ENCODE assay signal across 1 cellular context in the genomic region with DNA sequence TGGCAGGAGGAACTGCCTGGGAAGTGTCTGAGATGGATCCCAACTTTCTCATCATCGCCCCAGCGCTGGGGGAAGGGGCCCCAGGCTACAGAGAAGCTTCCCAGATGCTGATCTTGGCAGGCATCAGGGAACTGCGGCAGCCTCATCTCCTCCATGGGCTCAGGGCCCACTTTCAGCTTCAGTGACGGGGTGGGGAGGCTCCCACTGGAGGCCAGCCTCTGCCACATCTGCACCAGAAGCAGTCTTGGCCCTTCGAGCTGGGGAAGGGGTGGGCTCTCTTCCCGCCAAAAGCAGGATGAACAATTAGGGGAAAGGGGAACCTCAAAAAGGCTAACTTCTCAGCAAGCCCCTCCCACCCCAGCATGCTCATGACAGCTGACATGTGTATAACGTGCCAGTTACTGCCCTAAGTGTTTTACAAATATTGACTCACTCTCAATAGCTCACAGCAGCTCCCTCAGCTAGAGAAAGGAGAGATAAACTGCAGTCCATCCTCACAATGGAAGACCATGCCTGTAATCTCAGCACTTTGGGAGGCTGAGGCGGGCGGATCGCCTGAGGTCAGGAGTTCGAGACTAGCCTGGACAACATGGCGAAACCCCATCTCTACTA.
TF ChIP-seq lines count a peak whose summit lies in the region.

No MANE protein-coding gene starts in this region.

TF ChIP-seq in HepG2, 621 proteins besides CTCF, POLR2A, EP300 and RAD21 (continued from another document and continues in another):
- TF ChIP-seq FOSL1 (CRISPR knock-in tag; IDR thresholded peaks at IDR 0.05; ENCODE audit: borderline replicate concordance) (no peak), ZNF318 (CRISPR knock-in tag; IDR thresholded peaks at IDR 0.05) (no peak), GMEB2 (CRISPR knock-in tag; IDR thresholded peaks at IDR 0.05; ENCODE audit: low read depth) (no peak), TEF (CRISPR knock-in tag; IDR thresholded peaks at IDR 0.05) (no peak), FOXA1 (IDR thresholded peaks at IDR 0.05) (no peak), FOXA1 (CRISPR knock-in tag; IDR thresholded peaks at IDR 0.05) (peak; percentile 92), KLF16 (CRISPR knock-in tag; IDR thresholded peaks at IDR 0.05) (0 out of 4 replicates have a peak, but pooled peaks of 1 of the 2 experiments have one; percentile 20), ZNF292 (CRISPR knock-in tag; IDR thresholded peaks at IDR 0.05; ENCODE audit: borderline replicate concordance, low read depth) (peak; percentile 52), RCOR2 (CRISPR knock-in tag; IDR thresholded peaks at IDR 0.05) (peak; percentile 75), SRSF9 (IDR thresholded peaks at IDR 0.05; ENCODE audit: borderline replicate concordance, insufficient read depth, low read depth, low read length, poor library complexity, severe bottlenecking) (no peak), ZNF230 (CRISPR knock-in tag; IDR thresholded peaks at IDR 0.05) (no peak), SIX1 (CRISPR knock-in tag; IDR thresholded peaks at IDR 0.05; ENCODE audit: borderline replicate concordance) (no peak), FOXA3 (CRISPR knock-in tag; IDR thresholded peaks at IDR 0.05) (peak; percentile 88), NFATC3 (CRISPR knock-in tag; IDR thresholded peaks at IDR 0.05) (no peak), ZNF232 (CRISPR knock-in tag; IDR thresholded peaks at IDR 0.05; ENCODE audit: borderline replicate concordance) (peak; percentile 31; the same call in 1 of the 2 replicates), ZNF605 (CRISPR knock-in tag; IDR thresholded peaks at IDR 0.05) (peak; percentile 57; the same call in 1 of the 2 replicates), ZNF280B (CRISPR knock-in tag; IDR thresholded peaks at IDR 0.05; ENCODE audit: borderline replicate concordance) (no peak), PCBP1 (IDR thresholded peaks at IDR 0.05; ENCODE audit: borderline replicate concordance, low read depth, low read length) (no peak), ZNF792 (CRISPR knock-in tag; IDR thresholded peaks at IDR 0.05) (peak; percentile 49; the same call in 1 of the 2 replicates), MAFG (CRISPR knock-in tag; IDR thresholded peaks at IDR 0.05) (no peak), TEAD3 (CRISPR knock-in tag; optimal IDR thresholded peaks at IDR 0.05; ENCODE audit: borderline replicate concordance) (peak; percentile 73), HOMEZ (CRISPR knock-in tag; IDR thresholded peaks at IDR 0.05; ENCODE audit: low read depth) (no peak), ZNF501 (CRISPR knock-in tag; IDR thresholded peaks at IDR 0.05) (0 out of 2 replicates have a peak, but pooled peaks have one; percentile 11), LCORL (IDR thresholded peaks at IDR 0.05) (no peak), LCORL (CRISPR knock-in tag; IDR thresholded peaks at IDR 0.05) (peak; percentile 27; the same call in 1 of the 2 replicates)
- TF ChIP-seq, protein P1, sequence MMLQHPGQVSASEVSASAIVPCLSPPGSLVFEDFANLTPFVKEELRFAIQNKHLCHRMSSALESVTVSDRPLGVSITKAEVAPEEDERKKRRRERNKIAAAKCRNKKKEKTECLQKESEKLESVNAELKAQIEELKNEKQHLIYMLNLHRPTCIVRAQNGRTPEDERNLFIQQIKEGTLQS (CRISPR knock-in tag; IDR thresholded peaks at IDR 0.05): no peak
- TF ChIP-seq, protein P2, sequence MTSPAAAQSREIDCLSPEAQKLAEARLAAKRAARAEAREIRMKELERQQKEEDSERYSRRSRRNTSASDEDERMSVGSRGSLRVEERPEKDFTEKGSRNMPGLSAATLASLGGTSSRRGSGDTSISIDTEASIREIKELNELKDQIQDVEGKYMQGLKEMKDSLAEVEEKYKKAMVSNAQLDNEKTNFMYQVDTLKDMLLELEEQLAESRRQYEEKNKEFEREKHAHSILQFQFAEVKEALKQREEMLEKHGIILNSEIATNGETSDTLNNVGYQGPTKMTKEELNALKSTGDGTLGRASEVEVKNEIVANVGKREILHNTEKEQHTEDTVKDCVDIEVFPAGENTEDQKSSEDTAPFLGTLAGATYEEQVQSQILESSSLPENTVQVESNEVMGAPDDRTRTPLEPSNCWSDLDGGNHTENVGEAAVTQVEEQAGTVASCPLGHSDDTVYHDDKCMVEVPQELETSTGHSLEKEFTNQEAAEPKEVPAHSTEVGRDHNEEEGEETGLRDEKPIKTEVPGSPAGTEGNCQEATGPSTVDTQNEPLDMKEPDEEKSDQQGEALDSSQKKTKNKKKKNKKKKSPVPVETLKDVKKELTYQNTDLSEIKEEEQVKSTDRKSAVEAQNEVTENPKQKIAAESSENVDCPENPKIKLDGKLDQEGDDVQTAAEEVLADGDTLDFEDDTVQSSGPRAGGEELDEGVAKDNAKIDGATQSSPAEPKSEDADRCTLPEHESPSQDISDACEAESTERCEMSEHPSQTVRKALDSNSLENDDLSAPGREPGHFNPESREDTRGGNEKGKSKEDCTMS (CRISPR knock-in tag; conservative IDR thresholded peaks at IDR 0.05): no peak
- TF ChIP-seq, protein P3, sequence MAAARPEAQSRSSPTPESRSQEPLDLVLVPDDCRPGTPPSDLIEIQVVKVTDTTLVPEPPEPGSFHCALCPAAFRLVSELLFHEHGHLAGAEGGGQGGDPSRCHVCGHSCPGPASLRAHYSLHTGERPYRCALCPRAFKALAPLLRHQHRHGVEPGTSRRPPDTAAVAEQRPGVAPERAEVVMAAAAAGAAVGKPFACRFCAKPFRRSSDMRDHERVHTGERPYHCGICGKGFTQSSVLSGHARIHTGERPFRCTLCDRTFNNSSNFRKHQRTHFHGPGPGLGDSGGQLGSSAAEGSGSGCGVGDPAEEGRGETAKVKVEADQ (CRISPR knock-in tag; IDR thresholded peaks at IDR 0.05; ENCODE audit: borderline replicate concordance): no peak
- TF ChIP-seq, protein P4, sequence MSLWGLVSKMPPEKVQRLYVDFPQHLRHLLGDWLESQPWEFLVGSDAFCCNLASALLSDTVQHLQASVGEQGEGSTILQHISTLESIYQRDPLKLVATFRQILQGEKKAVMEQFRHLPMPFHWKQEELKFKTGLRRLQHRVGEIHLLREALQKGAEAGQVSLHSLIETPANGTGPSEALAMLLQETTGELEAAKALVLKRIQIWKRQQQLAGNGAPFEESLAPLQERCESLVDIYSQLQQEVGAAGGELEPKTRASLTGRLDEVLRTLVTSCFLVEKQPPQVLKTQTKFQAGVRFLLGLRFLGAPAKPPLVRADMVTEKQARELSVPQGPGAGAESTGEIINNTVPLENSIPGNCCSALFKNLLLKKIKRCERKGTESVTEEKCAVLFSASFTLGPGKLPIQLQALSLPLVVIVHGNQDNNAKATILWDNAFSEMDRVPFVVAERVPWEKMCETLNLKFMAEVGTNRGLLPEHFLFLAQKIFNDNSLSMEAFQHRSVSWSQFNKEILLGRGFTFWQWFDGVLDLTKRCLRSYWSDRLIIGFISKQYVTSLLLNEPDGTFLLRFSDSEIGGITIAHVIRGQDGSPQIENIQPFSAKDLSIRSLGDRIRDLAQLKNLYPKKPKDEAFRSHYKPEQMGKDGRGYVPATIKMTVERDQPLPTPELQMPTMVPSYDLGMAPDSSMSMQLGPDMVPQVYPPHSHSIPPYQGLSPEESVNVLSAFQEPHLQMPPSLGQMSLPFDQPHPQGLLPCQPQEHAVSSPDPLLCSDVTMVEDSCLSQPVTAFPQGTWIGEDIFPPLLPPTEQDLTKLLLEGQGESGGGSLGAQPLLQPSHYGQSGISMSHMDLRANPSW (CRISPR knock-in tag; IDR thresholded peaks at IDR 0.05; ENCODE audit: borderline replicate concordance): no peak
